Comparison of ENCODE assay signal across 25 cellular contexts in genomic region chr2:134203175-134203574, GRCh38. TPM values are rescaled to one million over a fixed set of nuclear protein-coding genes. Genes with fewer than 3 reads are reported as not detected.
A peak's percentile ranks its signal among the peaks of the same experiment; 100 is the strongest.
DNase-seq lines count a peak whose midpoint lies in the region; ATAC-seq and TF ChIP-seq lines count a peak whose summit lies in the region.
"Had no signal": no experiment of that assay in that cellular context is flagged by ENCODE, and none has a peak within 500 bp of the region (broad histone marks: within the 10 kb centered on the region; RNA-seq: fewer than 3 reads in every experiment).

No MANE protein-coding gene starts in this region.

- no peaks in the 10 kb centered on the region for H3K27me3 Mint-ChIP-seq in activated naive CD4-positive, alpha-beta T cell treated with anti-CD3 and anti-CD28 coated beads, Interleukin-2, amount 50 U/mL, for 24 hours
- H3K27me3 Mint-ChIP-seq: CD4-positive, alpha-beta memory T cell; T-cell had no signal

- ATAC-seq in HG02759 (IDR thresholded peaks at IDR 0.05; ENCODE audit: unreplicated experiment): no peak
- ATAC-seq: SK-N-SH treated with all-trans-retinoic acid at 6 μM for 48 hours, T-cell had no signal

- TF ChIP-seq CTCF in fibroblast of mammary gland (conservative IDR thresholded peaks at IDR 0.05; ENCODE audit: control insufficient read depth, insufficient read depth, low read depth, low read length): no peak

- no peaks in the 10 kb centered on the region for H3K36me3 Mint-ChIP-seq in activated naive CD4-positive, alpha-beta T cell treated with anti-CD3 and anti-CD28 coated beads, Interleukin-2, amount 50 U/mL, for 24 hours
- H3K36me3 Mint-ChIP-seq: CD4-positive, alpha-beta memory T cell; T-cell had no signal

- no peak for DNase-seq in activated naive CD4-positive, alpha-beta T cell treated with anti-CD3 and anti-CD28 coated beads, Interleukin-2, amount 50 U/mL, for 16 hours
- peak; percentile 30 for DNase-seq in M059J (ENCODE audit: low read depth)
- peak; percentile 23 for DNase-seq in fibroblast of mammary gland (ENCODE audit: low read depth)
- no peak for DNase-seq in cerebellar nuclear complex (lab: John Stamatoyannopoulos, UW)
- no peak for DNase-seq in HK-2 (ENCODE audit: unreplicated experiment)
- DNase-seq in hippocampal formation (lab: John Stamatoyannopoulos, UW): no peak
- DNase-seq: ACHN; CD4-positive, alpha-beta memory T cell; DMS 273 treated with DMSO at 0.1 percent for 48 hours; DND-41; GDM1; H7; KG1; NCI-H1105; NCI-H2029 treated with DMSO at 0.1 percent for 48 hours; NCI-H2171; NCI-H524; NCI-H774; NK-92 treated with Interleukin-12 subunit alpha and Interleukin-12 subunit beta, amount 100 ng/mL, for 24 hours; Peyer's patch; T-cell had no signal

- peaks cover 42% of the 10 kb centered on the region for H3K4me1 Mint-ChIP-seq in activated naive CD4-positive, alpha-beta T cell treated with anti-CD3 and anti-CD28 coated beads, Interleukin-2, amount 50 U/mL, for 24 hours

- peak overlapping the region; percentile 35 for H3K27ac Mint-ChIP-seq in activated naive CD4-positive, alpha-beta T cell treated with anti-CD3 and anti-CD28 coated beads, Interleukin-2, amount 50 U/mL, for 24 hours

- no peak overlapping the region for H3K4me3 Mint-ChIP-seq in activated naive CD4-positive, alpha-beta T cell treated with anti-CD3 and anti-CD28 coated beads, Interleukin-2, amount 50 U/mL, for 24 hours
- H3K4me3 Mint-ChIP-seq: T-cell had no signal

- H3K4me3 ChIP-seq in fibroblast of mammary gland (ENCODE audit: control insufficient read depth, low read depth, low read length): no peak overlapping the region
- H3K4me3 ChIP-seq: BLaER1 treated with 17β-estradiol and CSF1 and Interleukin-3, amounts not matched to agents 10 nM and 100 nM; Peyer's patch had no signal

- H3K9me3 Mint-ChIP-seq in activated naive CD4-positive, alpha-beta T cell treated with anti-CD3 and anti-CD28 coated beads, Interleukin-2, amount 50 U/mL, for 24 hours: no peaks in the 10 kb centered on the region
- H3K9me3 Mint-ChIP-seq: CD4-positive, alpha-beta memory T cell; T-cell had no signal

RNA-seq across cellular contexts. Expression of gene MGAT5, which starts 50.7 kb away (rescaled TPM):
- 12.1 and 21.2 TPM in 2 replicates for total RNA-seq in M059J (2014; rRNA removed; shearing (Covaris generic))

Comparison
In these comparisons a context has a peak if more than half of its experiments do, and no peak if none do; other contexts are left out.
1. DNase-seq: peak in M059J (single experiment) and fibroblast of mammary gland (single experiment); none in activated naive CD4-positive, alpha-beta T cell treated with anti-CD3 and anti-CD28 coated beads, Interleukin-2, amount 50 U/mL, for 16 hours (single experiment), cerebellar nuclear complex (0 of 2), HK-2 (single experiment) and hippocampal formation (0 of 2).